ENCODE assay signal across 8 cellular contexts in the genomic region with DNA sequence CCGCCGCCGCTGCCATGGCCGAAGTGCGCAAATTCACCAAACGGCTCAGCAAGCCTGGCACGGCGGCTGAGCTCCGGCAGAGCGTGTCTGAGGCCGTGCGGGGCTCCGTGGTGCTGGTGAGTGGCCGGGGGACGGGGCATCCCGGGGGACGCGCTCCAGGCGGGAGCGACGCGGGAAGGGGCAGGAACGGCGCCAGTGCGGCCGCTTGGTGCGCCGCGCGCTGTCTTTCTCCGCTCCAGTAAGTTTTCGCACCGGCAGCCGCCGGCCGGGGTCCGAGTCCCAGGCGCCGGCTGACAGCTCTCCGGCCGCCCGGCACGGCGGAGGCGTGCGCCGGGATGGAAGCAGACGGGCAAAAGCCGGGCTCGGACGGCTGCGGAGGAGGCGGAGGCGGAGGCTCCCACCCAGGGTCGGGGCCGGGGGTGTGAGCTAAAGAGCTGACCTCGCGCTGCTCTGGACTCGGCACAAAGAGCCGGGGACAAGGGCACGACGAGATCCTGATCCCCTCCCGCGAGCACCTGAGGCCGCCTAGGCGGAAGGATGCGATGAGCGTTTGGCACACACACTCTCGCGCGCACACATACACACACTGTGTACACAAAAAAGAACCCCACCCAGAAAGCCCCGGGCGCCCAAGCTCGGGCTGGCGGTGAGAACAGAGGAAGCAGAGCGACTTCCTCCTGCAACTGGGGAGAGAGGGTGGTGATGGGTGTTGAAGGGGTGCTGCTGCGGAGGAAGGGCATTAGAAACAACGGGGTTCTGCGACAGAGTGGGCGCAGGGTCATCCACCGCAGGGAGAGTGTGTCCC. TPM values are rescaled to one million over a fixed set of nuclear protein-coding genes. Genes with fewer than 3 reads are reported as not detected.
A peak's percentile ranks its signal among the peaks of the same experiment; 100 is the strongest.
DNase-seq lines count a peak whose midpoint lies in the region; ATAC-seq lines count a peak whose summit lies in the region.

No MANE protein-coding gene starts in this region.

- H3K36me3 Mint-ChIP-seq in IgD-negative memory B cell: peaks cover 2% of the 10 kb centered on the region

- H3K27ac ChIP-seq in angular gyrus (ENCODE audit: low read depth, low read length): peak overlapping the region; percentile 30

- H3K4me3 Mint-ChIP-seq in IgD-negative memory B cell: peak overlapping the region; percentile 91 to 100 (median 98)

- H3K9me3 Mint-ChIP-seq in IgD-negative memory B cell: no peaks in the 10 kb centered on the region

- in situ Hi-C loops in Caki2 (cut with HindIII; ENCODE audit: low pct_unique_long_range_greater_than_20kb, low sequenced_read_pairs): no loop called here

- peak overlapping the region; percentile 93 to 98 (median 98) for H3K27ac Mint-ChIP-seq in IgD-negative memory B cell

- ATAC-seq in GM21390 (IDR thresholded peaks at IDR 0.05; ENCODE audit: unreplicated experiment): peak; percentile 55

- H3K4me1 Mint-ChIP-seq in IgD-negative memory B cell: peaks cover 13 to 18% (median 15%) of the 10 kb centered on the region in 3 donors

- H3K27me3 Mint-ChIP-seq in IgD-negative memory B cell: no peaks in the 10 kb centered on the region

- DNase-seq in Caki2 (ENCODE audit: low read depth): peak; percentile 23
- DNase-seq in T follicular helper cell (ENCODE audit: low read depth): peak; percentile 67
- peak; percentile 60 for DNase-seq in islet precursor cell
- peak in 3 of 4 experiments; percentile 35 to 50 (median 48) for DNase-seq in stimulated activated CD4-positive, alpha-beta T cell treated with anti-CD3 and anti-CD28 coated beads, Interleukin-1b, Interleukin-23, amount 100 ng/mL, for 24 hours (ENCODE audit: low read depth in 4 of 4, low spot score in 1 of 4)
- no peak for DNase-seq in NCI-H128 (lab: John Stamatoyannopoulos, UW; ENCODE audit: unreplicated experiment)

RNA-seq across cellular contexts. Expression of gene DOCK11, which starts 0.5 kb away (rescaled TPM):
- 3.4 and 5.5 TPM in 2 replicates for total RNA-seq in Caki2 (2014; rRNA removed; shearing (Covaris generic); ENCODE audit: low replicate concordance)
- 22.3 TPM for polyA plus RNA-seq in IgD-negative memory B cell
